ENCODE assay signal across 22 cellular contexts in genomic region chr5:143165049-143165448, GRCh38.
"Had no signal": no experiment of that assay in that cellular context is flagged by ENCODE, and none has a peak within 500 bp of the region (broad histone marks: within the 10 kb centered on the region; RNA-seq: fewer than 3 reads in every experiment).

No MANE protein-coding gene starts in this region.

- H3K36me3 ChIP-seq: brain microvascular endothelial cell, colonic mucosa, right lobe of liver had no signal

- H3K4me3 ChIP-seq: colonic mucosa, right lobe of liver, testis had no signal

- H3K4me1 ChIP-seq: colonic mucosa, testis had no signal

- H3K9me3 ChIP-seq: colonic mucosa, right lobe of liver, testis had no signal

- H3K27me3 Mint-ChIP-seq: type B pancreatic cell had no signal

- H3K27ac ChIP-seq: brain microvascular endothelial cell, colonic mucosa, right lobe of liver, testis had no signal

- H3K4me1 Mint-ChIP-seq: neural crest cell had no signal

- H3K27me3 ChIP-seq: brain microvascular endothelial cell, colonic mucosa, right lobe of liver, testis had no signal

- ATAC-seq: activated T-cell treated with anti-CD3 and anti-CD28 coated beads, Interleukin-2, amount 50 U/mL, for 72 hours had no signal

- H3K9me3 Mint-ChIP-seq: activated T-cell treated with anti-CD3 and anti-CD28 coated beads, Interleukin-2, amount 50 U/mL, for 72 hours; type B pancreatic cell had no signal

- H3K4me3 Mint-ChIP-seq: activated T-cell treated with anti-CD3 and anti-CD28 coated beads, Interleukin-2, amount 50 U/mL, for 72 hours; neural crest cell; type B pancreatic cell had no signal

- H3K27ac Mint-ChIP-seq: activated T-cell treated with anti-CD3 and anti-CD28 coated beads, Interleukin-2, amount 50 U/mL, for 72 hours; type B pancreatic cell had no signal

- DNase-seq: activated CD4-positive, CD25-positive, alpha-beta regulatory T cell treated with anti-CD3 and anti-CD28 coated beads, Interleukin-2, amount 50 U/mL, for 72 hours; activated CD8-positive, alpha-beta memory T cell treated with anti-CD3 and anti-CD28 coated beads for 24 hours; activated CD8-positive, alpha-beta memory T cell treated with anti-CD3 and anti-CD28 coated beads, Interleukin-2, amount 50 U/mL, for 48 hours; activated effector memory CD4-positive, alpha-beta T cell treated with anti-CD3 and anti-CD28 coated beads, Interleukin-2, amount 50 U/mL, for 16 hours; activated naive CD4-positive, alpha-beta T cell treated with anti-CD3 and anti-CD28 coated beads, Interleukin-2, amount 50 U/mL, for 16 hours; activated T-cell treated with anti-CD3 and anti-CD28 coated beads, Interleukin-2, amount 50 U/mL, for 72 hours; aorta; brain microvascular endothelial cell; central memory CD4-positive, alpha-beta T cell; colonic mucosa; foreskin melanocyte; glutamatergic neuron; hypothalamus; mammary epithelial cell; right lobe of liver; small intestine; stimulated activated CD4-positive, alpha-beta T cell treated with anti-CD3 and anti-CD28 coated beads, Interleukin-15, amount 100 ng/mL, for 24 hours; stimulated activated CD4-positive, alpha-beta T cell treated with anti-CD3 and anti-CD28 coated beads, Interleukin-2, amount 100 ng/mL, for 48 hours; T1000; testis had no signal
